Comparison of ENCODE assay signal across 16 cellular contexts in genomic region chr7:8111282-8111681, GRCh38.
"Had no signal": no experiment of that assay in that cellular context is flagged by ENCODE, and none has a peak within 500 bp of the region (broad histone marks: within the 10 kb centered on the region; RNA-seq: fewer than 3 reads in every experiment).

No MANE protein-coding gene starts in this region.

- ATAC-seq: left colon, left ventricle myocardium superior, psoas muscle, right lobe of liver had no signal

- H3K4me1 Mint-ChIP-seq: nephron had no signal

- H3K27ac Mint-ChIP-seq: nephron had no signal

- H3K4me3 Mint-ChIP-seq: nephron had no signal

- DNase-seq: cortex of kidney; dorsolateral prefrontal cortex; effector CD8-positive, alpha-beta T cell; foreskin melanocyte; head of caudate nucleus; left colon; left ventricle myocardium superior; mesendoderm; naive B cell; psoas muscle; retina; right lobe of liver; stimulated activated CD4-positive, alpha-beta T cell treated with anti-CD3 and anti-CD28 coated beads, Interleukin-4, amount 100 ng/mL, for 1 hour; stimulated activated naive CD4-positive, alpha-beta T cell; trophoblast cell had no signal

- H3K36me3 Mint-ChIP-seq: naive B cell had no signal

- H3K27me3 Mint-ChIP-seq: naive B cell had no signal
